Comparison of ENCODE assay signal across 17 cellular contexts in genomic region chr11:45143494-45143893, GRCh38. TPM values are rescaled to one million over a fixed set of nuclear protein-coding genes. Genes with fewer than 3 reads are reported as not detected.
DNase-seq lines count a peak whose midpoint lies in the region; ATAC-seq, FAIRE-seq and TF ChIP-seq lines count a peak whose summit lies in the region.
"Had no signal": no experiment of that assay in that cellular context is flagged by ENCODE, and none has a peak within 500 bp of the region (broad histone marks: within the 10 kb centered on the region; RNA-seq: fewer than 3 reads in every experiment).

No MANE protein-coding gene starts in this region.

- ATAC-seq in HepG2 = no peak
- ATAC-seq in right lobe of liver = no peak
- no peak for ATAC-seq in CD4-positive, alpha-beta T cell (ENCODE audit: poor library complexity)

- H3K27ac ChIP-seq in HepG2 (ENCODE audit: extremely low read length, insufficient read depth, low read length) = no peak overlapping the region
- H3K27ac ChIP-seq in right lobe of liver = no peak overlapping the region
- no peak overlapping the region for H3K27ac ChIP-seq in CD4-positive, alpha-beta T cell (ENCODE audit: low read depth, low read length)
- H3K27ac ChIP-seq: C4-2B had no signal

- H3K4me1 Mint-ChIP-seq in CD4-positive, alpha-beta T cell (ENCODE audit: low read depth) = peaks cover 22% of the 10 kb centered on the region
- peaks cover 21% of the 10 kb centered on the region for H3K4me1 Mint-ChIP-seq in neural crest cell

- H3K9me3 ChIP-seq in HepG2 (ENCODE audit: low read length) (no peaks in the 10 kb centered on the region), right lobe of liver (no peaks in the 10 kb centered on the region)
- H3K9me3 ChIP-seq in CD4-positive, alpha-beta T cell (ENCODE audit: control insufficient read depth, low read length) = no peaks in the 10 kb centered on the region

- H3K36me3 Mint-ChIP-seq in CD4-positive, alpha-beta T cell (ENCODE audit: low read depth) = no peaks in the 10 kb centered on the region
- no peaks in the 10 kb centered on the region for H3K36me3 Mint-ChIP-seq in neural crest cell (ENCODE audit: low read depth)
- H3K36me3 Mint-ChIP-seq: IgD-negative memory B cell had no signal

- H2AFZ ChIP-seq in HepG2 (ENCODE audit: low read length) = no peak overlapping the region

- intact Hi-C loops in HepG2 (cut with micrococcal nuclease; ENCODE audit: unreplicated experiment) (no loop called here), right lobe of liver (cut with DNase I) (no loop called here), lower leg skin (cut with DNase I; ENCODE audit: low total_unique reads) (no loop called here)
- intact Hi-C loops in CD4-positive, alpha-beta T cell (cut with DNase I, micrococcal nuclease) = loop anchor here in 1 of 2 experiments (10.0 kb wide), 3 partner anchors 771 to 1259 kb away; partner anchors contain the start of genes ALKBH3, EXT2 and PEX16

- peaks cover 33% of the 10 kb centered on the region for H3K27me3 Mint-ChIP-seq in CD4-positive, alpha-beta T cell
- peaks cover 75% of the 10 kb centered on the region for H3K27me3 Mint-ChIP-seq in neural crest cell (ENCODE audit: low read depth)

- TF ChIP-seq POLR2A in HepG2 (IDR thresholded peaks at IDR 0.05; ENCODE audit: insufficient read depth in 1 of 2, low read depth in 2 of 2, low read length in 2 of 2) = no peak
- no peak for TF ChIP-seq POLR2A in right lobe of liver (IDR thresholded peaks at IDR 0.05)
- no peak for TF ChIP-seq POLR2A in GM12891 (IDR thresholded peaks at IDR 0.05; ENCODE audit: low read depth, low read length)
- TF ChIP-seq POLR2A in lower leg skin (IDR thresholded peaks at IDR 0.05) = no peak

- BruUV-seq in HepG2 (replicated peaks; lab: Mats Ljungman, UMichigan) = no TSS peak

- H3K36me3 ChIP-seq in HepG2 (replicated peaks in 1 of 2; ENCODE audit: control insufficient read depth in 1 of 2, insufficient read depth in 2 of 2, low read length in 2 of 2) (no peaks in the 10 kb centered on the region), right lobe of liver (no peaks in the 10 kb centered on the region)

- POLR2A ChIA-PET in HepG2 (lab: Yijun Ruan, JAX) = interaction anchor here (0.5 kb wide), 1 partner anchor 700 kb away, joined by 3 read pairs; no protein-coding TSS in a partner anchor
- POLR2A ChIA-PET in CD4-positive, alpha-beta T cell (lab: Charles Lee) = no interaction called here

- H3K4me1 ChIP-seq in HepG2 (ENCODE audit: insufficient read depth, low read length) (peaks cover 19% of the 10 kb centered on the region), right lobe of liver (peaks cover 0 to 18% (median 5%) of the 10 kb centered on the region in 4 donors)

- TF ChIP-seq CTCF in HepG2 (CRISPR knock-in tag; IDR thresholded peaks at IDR 0.05) = no peak
- TF ChIP-seq CTCF in right lobe of liver (IDR thresholded peaks at IDR 0.05) = no peak
- TF ChIP-seq CTCF in CD4-positive, alpha-beta T cell (IDR thresholded peaks at IDR 0.05) = no peak
- no peak for TF ChIP-seq CTCF in neural crest cell (conservative IDR thresholded peaks at IDR 0.05)
- no peak for TF ChIP-seq CTCF in lower leg skin (IDR thresholded peaks at IDR 0.05)

- no peaks in the 10 kb centered on the region for H4K20me1 ChIP-seq in HepG2 (ENCODE audit: insufficient read depth, low read length)

- TF ChIP-seq EP300 in HepG2 (IDR thresholded peaks at IDR 0.05; ENCODE audit: low read depth in 2 of 2, low read length in 2 of 2) (no peak), HepG2 (CRISPR knock-in tag; IDR thresholded peaks at IDR 0.05; ENCODE audit: borderline replicate concordance) (no peak)

- no peak overlapping the region for H3K27ac Mint-ChIP-seq in CD4-positive, alpha-beta T cell
- H3K27ac Mint-ChIP-seq in neural crest cell (ENCODE audit: unreplicated experiment) = no peak overlapping the region
- H3K27ac Mint-ChIP-seq: CD4-positive, alpha-beta memory T cell; H9 had no signal

- FAIRE-seq in HepG2 (lab: Jason Lieb, UNC) = no peak
- FAIRE-seq in GM12891 (lab: Jason Lieb, UNC) = no peak
- FAIRE-seq: H1, HTR-8/SVneo had no signal

- no peak for TF ChIP-seq RAD21 in HepG2 (CRISPR knock-in tag; IDR thresholded peaks at IDR 0.05)

- DNase-seq in HepG2 (ENCODE audit: low spot score) (no peak), right lobe of liver (no peak), neural crest cell (ENCODE audit: low read depth, low spot score) (no peak), GM12891 (ENCODE audit: insufficient read length, low spot score) (no peak), lower leg skin (ENCODE audit: low spot score in 2 of 2) (no peak), iPS-NIHi11 (ENCODE audit: low spot score) (no peak)
- no peak for DNase-seq in CD4-positive, alpha-beta T cell
- DNase-seq: ACHN; CD4-positive, alpha-beta memory T cell; DMS153; DMS79; GDM1 had no signal

- no peak overlapping the region for H3K4me2 ChIP-seq in HepG2 (ENCODE audit: low read depth, low read length)

- CTCF ChIA-PET in HepG2 (lab: Yijun Ruan, JAX; ENCODE audit: low intra/inter-chr PET ratio, low total read pairs) = no interaction called here
- CTCF ChIA-PET in CD4-positive, alpha-beta T cell (lab: Charles Lee) = no interaction called here

- no peaks in the 10 kb centered on the region for H3K9me3 Mint-ChIP-seq in CD4-positive, alpha-beta T cell
- H3K9me3 Mint-ChIP-seq in neural crest cell = no peaks in the 10 kb centered on the region
- H3K9me3 Mint-ChIP-seq: CD4-positive, alpha-beta memory T cell; H9; IgD-negative memory B cell had no signal

- H3K4me3 ChIP-seq in HepG2 (replicated peaks in 1 of 3; ENCODE audit: insufficient read depth in 1 of 3, low read depth in 2 of 3, low read length in 3 of 3) = no peak overlapping the region
- no peak overlapping the region for H3K4me3 ChIP-seq in right lobe of liver
- H3K4me3 ChIP-seq in lower leg skin (ENCODE audit: low read depth, poor library complexity, severe bottlenecking) = no peak overlapping the region

- H3K79me2 ChIP-seq in HepG2 (ENCODE audit: insufficient read depth, low read length) = peaks cover 12% of the 10 kb centered on the region

- in situ Hi-C loops in HepG2 (cut with HindIII; ENCODE audit: extremely low pct_ligation_motif_present, low pct_unique_long_range_greater_than_20kb) = no loop called here

- H3K9ac ChIP-seq in HepG2 (ENCODE audit: insufficient read depth, low read depth, low read length) = no peak overlapping the region

- H3K27me3 ChIP-seq in HepG2 (ENCODE audit: control insufficient read depth in 1 of 2, insufficient read depth in 2 of 2, low read length in 2 of 2) (peaks cover 2 to 31% of the 10 kb centered on the region in 2 experiments; a peak in 4 of 5 replicates), right lobe of liver (no peaks in the 10 kb centered on the region)
- H3K27me3 ChIP-seq in CD4-positive, alpha-beta T cell (ENCODE audit: control insufficient read depth, insufficient read depth, low read length) = no peaks in the 10 kb centered on the region

- 53% methylated on average over 2 of the region's 2 CpGs for WGBS in HepG2 (ENCODE audit: low lambda C conversion rate)
- 100% methylated on average over 1 of the region's 2 CpGs for WGBS in right lobe of liver (ENCODE audit: insufficient coverage, low coverage, low lambda C conversion rate, missing lambda C conversion rate)
- 95 to 98% methylated on average over 2 of the region's 2 CpGs for WGBS in lower leg skin, 2 donors

- H3K4me3 Mint-ChIP-seq in CD4-positive, alpha-beta T cell = peak overlapping the region; percentile 23
- peak overlapping the region; percentile 60 for H3K4me3 Mint-ChIP-seq in neural crest cell
- H3K4me3 Mint-ChIP-seq: H9 had no signal

TF ChIP-seq in HepG2, 621 proteins besides CTCF, POLR2A, EP300 and RAD21:
- TF ChIP-seq KAT2B (IDR thresholded peaks at IDR 0.05; ENCODE audit: borderline replicate concordance, low read depth, low read length) (no peak), ZNF768 (CRISPR knock-in tag; IDR thresholded peaks at IDR 0.05) (peak; percentile 18; the same call in 1 of the 2 replicates)

TF ChIP-seq in GM12891, 5 proteins besides CTCF, POLR2A, EP300 and RAD21:
- TF ChIP-seq PAX5 (IDR thresholded peaks at IDR 0.05; ENCODE audit: insufficient read depth, low read length, severe bottlenecking) (no peak), TAF1 (IDR thresholded peaks at IDR 0.05; ENCODE audit: low read depth, low read length) (no peak), POLR2AphosphoS5 (IDR thresholded peaks at IDR 0.05; ENCODE audit: low read depth, low read length) (no peak), SPI1 (IDR thresholded peaks at IDR 0.05; ENCODE audit: low read depth, low read length) (no peak), POU2F2 (IDR thresholded peaks at IDR 0.05; ENCODE audit: low read depth, low read length) (no peak)

RNA-seq across cellular contexts. Expression of gene PRDM11, which starts 2.9 kb away (rescaled TPM):
- total RNA-seq in HepG2 (2016; rRNA removed; fragmentation: Illumina TruSeq; extraction: Trizol) (4.1 and 4.7 TPM in 2 replicates), right lobe of liver (1 to 10 TPM; 1.4 to 4.1 (median 3.8) TPM), neural crest cell (13.1 and 15.2 TPM in 2 replicates), lower leg skin (1 to 10 TPM; 3.2 to 9.5 (median 6.6) TPM)
- total RNA-seq in HepG2 (2016; cell fraction: cytosol; rRNA removed; fragmentation: Illumina TruSeq; extraction: Trizol; ENCODE audit: low read depth) = 1.5 and 1.8 TPM in 2 replicates
- total RNA-seq in HepG2 (2016; cell fraction: insoluble cytoplasmic fraction; rRNA removed; fragmentation: Illumina TruSeq; extraction: Trizol) = 3.4 and 4.3 TPM in 2 replicates
- 3.9 and 5.2 TPM in 2 replicates for total RNA-seq in HepG2 (2016; cell fraction: membrane; rRNA removed; fragmentation: Illumina TruSeq; extraction: Trizol)
- 4.6 and 6.1 TPM in 2 replicates for total RNA-seq in HepG2 (2016; cell fraction: nucleus; rRNA removed; fragmentation: Illumina TruSeq; extraction: Trizol)
- 3.3 and 3.4 TPM in 2 replicates for polyA plus RNA-seq in HepG2 (2011; rRNA removed)
- polyA plus RNA-seq in HepG2 (2011; cell fraction: cytosol; rRNA removed) = 2.0 and 2.7 TPM in 2 replicates
- polyA plus RNA-seq in HepG2 (2011; cell fraction: nucleus; rRNA removed) = 6.4 and 6.7 TPM in 2 replicates
- polyA plus RNA-seq in HepG2 (2012) = 2.3 and 2.4 TPM in 2 replicates
- 0.77 and 0.81 TPM in 2 replicates for polyA plus RNA-seq in HepG2 (2016; cell fraction: cytosol; fragmentation: Illumina TruSeq; extraction: Trizol; ENCODE audit: low read depth)
- polyA plus RNA-seq in HepG2 (2016; cell fraction: insoluble cytoplasmic fraction; fragmentation: Illumina TruSeq; extraction: Trizol; ENCODE audit: low read depth) = 2.8 and 4.0 TPM in 2 replicates
- polyA plus RNA-seq in HepG2 (2016; cell fraction: membrane; fragmentation: Illumina TruSeq; extraction: Trizol; ENCODE audit: low read depth) = 2.1 and 2.4 TPM in 2 replicates
- 7.1 and 7.4 TPM in 2 replicates for polyA plus RNA-seq in HepG2 (2016; cell fraction: nucleus; fragmentation: Illumina TruSeq; extraction: Trizol; ENCODE audit: insufficient read depth, low read depth)
- polyA minus RNA-seq in HepG2 (2011; rRNA and poly(A)+ RNA removed; ENCODE audit: low replicate concordance) = 7.8 and 17.5 TPM in 2 replicates
- 3.5 and 6.2 TPM in 2 replicates for polyA minus RNA-seq in HepG2 (2011; cell fraction: cytosol; rRNA and poly(A)+ RNA removed)
- polyA minus RNA-seq in HepG2 (2011; cell fraction: nucleus; rRNA and poly(A)+ RNA removed) = 5.0 and 7.6 TPM in 2 replicates
- total RNA-seq in CD4-positive, alpha-beta T cell = 1 to 10 TPM; 2.5 to 3.4 TPM
- polyA plus RNA-seq in GM12891 (2012; ENCODE audit: low read depth, missing spikeins) = 0.94 TPM
